ENCODE assay signal across 39 cellular contexts in the genomic region with DNA sequence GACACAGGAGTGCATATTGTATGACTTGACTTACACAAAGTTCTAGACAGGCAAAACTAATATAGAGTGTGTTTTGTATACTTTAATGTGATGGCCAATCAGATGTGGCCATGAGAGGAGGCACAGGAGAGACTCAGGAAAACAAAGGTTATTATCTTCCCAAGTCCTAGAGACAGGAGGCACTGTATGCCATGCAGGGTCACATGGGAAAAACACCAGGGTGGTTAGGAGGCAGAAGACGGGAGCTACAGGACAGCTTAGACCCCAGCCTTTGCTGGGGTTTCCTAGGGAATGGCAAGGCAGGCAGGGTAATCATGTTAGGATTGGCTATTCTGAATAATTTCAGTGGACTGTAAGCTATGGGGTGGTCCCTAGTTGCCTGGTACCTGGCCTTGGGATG. TPM values are rescaled to one million over a fixed set of nuclear protein-coding genes. Genes with fewer than 3 reads are reported as not detected.
"Had no signal": no experiment of that assay in that cellular context is flagged by ENCODE, and none has a peak within 500 bp of the region (broad histone marks: within the 10 kb centered on the region; RNA-seq: fewer than 3 reads in every experiment).

No MANE protein-coding gene starts in this region.

- H3K27me3 ChIP-seq: adrenal gland, ascending aorta, body of pancreas, brain microvascular endothelial cell, breast epithelium, cardiac muscle cell had no signal

- H3K27ac Mint-ChIP-seq: activated naive CD4-positive, alpha-beta T cell treated with anti-CD3 and anti-CD28 coated beads for 36 hours; activated naive CD4-positive, alpha-beta T cell treated with anti-CD3 and anti-CD28 coated beads, Interleukin-2, amount 10 ng/mL, durations not matched to agents 7 days and 5 days; activated naive CD4-positive, alpha-beta T cell treated with anti-CD3 and anti-CD28 coated beads, Interleukin-2, amount 50 U/mL, for 24 hours; activated naive CD4-positive, alpha-beta T cell treated with anti-CD3 and anti-CD28 coated beads, Interleukin-2, amount 50 U/mL, for 72 hours; activated naive CD8-positive, alpha-beta T cell; activated naive CD8-positive, alpha-beta T cell treated with anti-CD3 and anti-CD28 coated beads for 36 hours; activated naive CD8-positive, alpha-beta T cell treated with anti-CD3 and anti-CD28 coated beads, Interleukin-2, amount 10 ng/mL, durations not matched to agents 7 days and 5 days; activated naive CD8-positive, alpha-beta T cell treated with anti-CD3 and anti-CD28 coated beads, Interleukin-2, amount 50 U/mL, for 24 hours; activated T-cell treated with anti-CD3 and anti-CD28 coated beads, Interleukin-2, amount 50 U/mL, for 24 hours; activated T-cell treated with anti-CD3 and anti-CD28 coated beads, Interleukin-2, amount 50 U/mL, for 72 hours; activated T-helper 1 cell treated with anti-CD3 and anti-CD28 coated beads, Interleukin-12 subunit alpha, Interleukin-12 subunit beta, Interleukin-2, Interleukin-4 antibody, amounts not matched to agents 30 ng/mL and 10 ng/mL and 1 ng/mL, durations not matched to agents 14 hours and 24 hours and 36 hours; activated T-helper 17 cell treated with anti-CD3 and anti-CD28 coated beads, Interleukin-2, amount 50 U/mL, for 72 hours; activated T-helper 2 cell treated with anti-CD3 and anti-CD28 coated beads, Interferon-gamma antibody, Interleukin-2, Interleukin-4, amounts not matched to agents 10 μg/mL and 5 μg/mL and 100 μg/mL, durations not matched to agents 14 hours and 24 hours and 36 hours; brain had no signal

- DNase-seq: activated effector memory CD4-positive, alpha-beta T cell treated with anti-CD3 and anti-CD28 coated beads, Interleukin-2, amount 50 U/mL, for 16 hours; activated effector memory CD4-positive, alpha-beta T cell treated with Interleukin-2 at 50 U/mL for 16 hours; activated gamma-delta T cell treated with Interleukin-2 at 50 U/mL for 16 hours; activated naive CD4-positive, alpha-beta T cell; activated naive CD4-positive, alpha-beta T cell treated with anti-CD3 and anti-CD28 coated beads for 36 hours; activated naive CD4-positive, alpha-beta T cell treated with anti-CD3 and anti-CD28 coated beads, Interleukin-2, amount 10 ng/mL, durations not matched to agents 7 days and 5 days; activated naive CD4-positive, alpha-beta T cell treated with anti-CD3 and anti-CD28 coated beads, Interleukin-2, amount 50 U/mL, for 16 hours; activated naive CD4-positive, alpha-beta T cell treated with Interleukin-2 at 50 U/mL for 16 hours; activated naive CD8-positive, alpha-beta T cell treated with anti-CD3 and anti-CD28 coated beads for 36 hours; activated naive CD8-positive, alpha-beta T cell treated with anti-CD3 and anti-CD28 coated beads, Interleukin-2, amount 10 ng/mL, durations not matched to agents 7 days and 5 days; activated naive CD8-positive, alpha-beta T cell treated with anti-CD3 and anti-CD28 coated beads, Interleukin-2, amount 50 U/mL, for 24 hours; activated T-cell treated with anti-CD3 and anti-CD28 coated beads, Interleukin-2, amount 50 U/mL, for 1 hour; activated T-cell treated with anti-CD3 and anti-CD28 coated beads, Interleukin-2, amount 50 U/mL, for 24 hours; activated T-cell treated with anti-CD3 and anti-CD28 coated beads, Interleukin-2, amount 50 U/mL, for 4 hours; activated T-cell treated with anti-CD3 and anti-CD28 coated beads, Interleukin-2, amount 50 U/mL, for 48 hours; activated T-cell treated with anti-CD3 and anti-CD28 coated beads, Interleukin-2, amount 50 U/mL, for 72 hours; adrenal gland; amniotic stem cell; amygdala; anterior cingulate cortex; aorta; body of pancreas; brain microvascular endothelial cell; caudate nucleus; central memory CD4-positive, alpha-beta T cell; cerebellar nuclear complex had no signal

- H3K27ac ChIP-seq: adrenal gland, ascending aorta, body of pancreas, brain microvascular endothelial cell, breast epithelium, cardiac muscle cell had no signal

- H3K36me3 ChIP-seq: adrenal gland, ascending aorta, brain microvascular endothelial cell, breast epithelium, cardiac muscle cell had no signal

- H3K4me3 Mint-ChIP-seq: activated naive CD4-positive, alpha-beta T cell treated with anti-CD3 and anti-CD28 coated beads for 36 hours; activated naive CD4-positive, alpha-beta T cell treated with anti-CD3 and anti-CD28 coated beads, Interleukin-2, amount 10 ng/mL, durations not matched to agents 7 days and 5 days; activated naive CD4-positive, alpha-beta T cell treated with anti-CD3 and anti-CD28 coated beads, Interleukin-2, amount 50 U/mL, for 24 hours; activated naive CD8-positive, alpha-beta T cell; activated naive CD8-positive, alpha-beta T cell treated with anti-CD3 and anti-CD28 coated beads for 36 hours; activated naive CD8-positive, alpha-beta T cell treated with anti-CD3 and anti-CD28 coated beads, Interleukin-2, amount 10 ng/mL, durations not matched to agents 7 days and 5 days; activated naive CD8-positive, alpha-beta T cell treated with anti-CD3 and anti-CD28 coated beads, Interleukin-2, amount 50 U/mL, for 24 hours; activated T-cell treated with anti-CD3 and anti-CD28 coated beads, Interleukin-2, amount 50 U/mL, for 24 hours; activated T-cell treated with anti-CD3 and anti-CD28 coated beads, Interleukin-2, amount 50 U/mL, for 4 hours; activated T-cell treated with anti-CD3 and anti-CD28 coated beads, Interleukin-2, amount 50 U/mL, for 72 hours; activated T-helper 1 cell treated with anti-CD3 and anti-CD28 coated beads, Interleukin-12 subunit alpha, Interleukin-12 subunit beta, Interleukin-2, Interleukin-4 antibody, amounts not matched to agents 30 ng/mL and 10 ng/mL and 1 ng/mL, durations not matched to agents 14 hours and 24 hours and 36 hours; activated T-helper 17 cell treated with anti-CD3 and anti-CD28 coated beads, Interleukin-2, amount 50 U/mL, for 72 hours; brain; central memory CD8-positive, alpha-beta T cell had no signal

- H3K27me3 Mint-ChIP-seq: activated naive CD4-positive, alpha-beta T cell treated with anti-CD3 and anti-CD28 coated beads, Interleukin-2, amount 10 ng/mL, durations not matched to agents 7 days and 5 days; activated naive CD8-positive, alpha-beta T cell treated with anti-CD3 and anti-CD28 coated beads for 36 hours; activated naive CD8-positive, alpha-beta T cell treated with anti-CD3 and anti-CD28 coated beads, Interleukin-2, amount 10 ng/mL, durations not matched to agents 7 days and 5 days; activated naive CD8-positive, alpha-beta T cell treated with anti-CD3 and anti-CD28 coated beads, Interleukin-2, amount 50 U/mL, for 24 hours; activated T-cell treated with anti-CD3 and anti-CD28 coated beads, Interleukin-2, amount 50 U/mL, for 24 hours; activated T-helper 17 cell treated with anti-CD3 and anti-CD28 coated beads, Interleukin-2, amount 50 U/mL, for 72 hours; central memory CD8-positive, alpha-beta T cell had no signal

- H3K36me3 Mint-ChIP-seq: activated naive CD4-positive, alpha-beta T cell treated with anti-CD3 and anti-CD28 coated beads, Interleukin-2, amount 10 ng/mL, durations not matched to agents 7 days and 5 days; activated naive CD4-positive, alpha-beta T cell treated with anti-CD3 and anti-CD28 coated beads, Interleukin-2, amount 50 U/mL, for 24 hours; activated naive CD4-positive, alpha-beta T cell treated with anti-CD3 and anti-CD28 coated beads, Interleukin-2, amount 50 U/mL, for 72 hours; activated naive CD8-positive, alpha-beta T cell; activated naive CD8-positive, alpha-beta T cell treated with anti-CD3 and anti-CD28 coated beads for 36 hours; activated naive CD8-positive, alpha-beta T cell treated with anti-CD3 and anti-CD28 coated beads, Interleukin-2, amount 10 ng/mL, durations not matched to agents 7 days and 5 days; brain had no signal

- H3K9me3 Mint-ChIP-seq: activated naive CD4-positive, alpha-beta T cell treated with anti-CD3 and anti-CD28 coated beads for 36 hours; activated naive CD4-positive, alpha-beta T cell treated with anti-CD3 and anti-CD28 coated beads, Interleukin-2, amount 10 ng/mL, durations not matched to agents 7 days and 5 days; activated naive CD8-positive, alpha-beta T cell treated with anti-CD3 and anti-CD28 coated beads for 36 hours; activated naive CD8-positive, alpha-beta T cell treated with anti-CD3 and anti-CD28 coated beads, Interleukin-2, amount 10 ng/mL, durations not matched to agents 7 days and 5 days; activated T-cell treated with anti-CD3 and anti-CD28 coated beads, Interleukin-2, amount 50 U/mL, for 4 hours; activated T-cell treated with anti-CD3 and anti-CD28 coated beads, Interleukin-2, amount 50 U/mL, for 72 hours; activated T-helper 1 cell treated with anti-CD3 and anti-CD28 coated beads, Interleukin-12 subunit alpha, Interleukin-12 subunit beta, Interleukin-2, Interleukin-4 antibody, amounts not matched to agents 30 ng/mL and 10 ng/mL and 1 ng/mL, durations not matched to agents 14 hours and 24 hours and 36 hours; activated T-helper 17 cell treated with anti-CD3 and anti-CD28 coated beads, Interleukin-2, amount 50 U/mL, for 72 hours; activated T-helper 2 cell treated with anti-CD3 and anti-CD28 coated beads, Interferon-gamma antibody, Interleukin-2, Interleukin-4, amounts not matched to agents 10 μg/mL and 5 μg/mL and 100 μg/mL, durations not matched to agents 14 hours and 24 hours and 36 hours; brain had no signal

- H3K4me1 Mint-ChIP-seq: activated naive CD4-positive, alpha-beta T cell treated with anti-CD3 and anti-CD28 coated beads, Interleukin-2, amount 10 ng/mL, durations not matched to agents 7 days and 5 days; activated naive CD4-positive, alpha-beta T cell treated with anti-CD3 and anti-CD28 coated beads, Interleukin-2, amount 50 U/mL, for 24 hours; activated naive CD8-positive, alpha-beta T cell treated with anti-CD3 and anti-CD28 coated beads for 36 hours; activated naive CD8-positive, alpha-beta T cell treated with anti-CD3 and anti-CD28 coated beads, Interleukin-2, amount 10 ng/mL, durations not matched to agents 7 days and 5 days; activated naive CD8-positive, alpha-beta T cell treated with anti-CD3 and anti-CD28 coated beads, Interleukin-2, amount 50 U/mL, for 24 hours; activated T-helper 17 cell treated with anti-CD3 and anti-CD28 coated beads, Interleukin-2, amount 50 U/mL, for 72 hours; brain; central memory CD8-positive, alpha-beta T cell had no signal

- ATAC-seq: activated naive CD4-positive, alpha-beta T cell treated with anti-CD3 and anti-CD28 coated beads, Interleukin-2, amount 50 U/mL, for 72 hours; activated naive CD8-positive, alpha-beta T cell treated with anti-CD3 and anti-CD28 coated beads, Interleukin-2, amount 50 U/mL, for 24 hours; activated T-cell treated with anti-CD3 and anti-CD28 coated beads, Interleukin-2, amount 50 U/mL, for 4 hours; activated T-cell treated with anti-CD3 and anti-CD28 coated beads, Interleukin-2, amount 50 U/mL, for 72 hours; activated T-helper 17 cell treated with anti-CD3 and anti-CD28 coated beads, Interleukin-2, amount 50 U/mL, for 72 hours; body of pancreas had no signal

- H3K4me3 ChIP-seq: adrenal gland, ascending aorta, body of pancreas, breast epithelium, cardiac muscle cell had no signal

- H3K4me1 ChIP-seq: adrenal gland, ascending aorta, body of pancreas, breast epithelium had no signal

RNA-seq across cellular contexts. Expression of a gene that starts 16.2 kb away (rescaled TPM):
- total RNA-seq: activated naive CD8-positive, alpha-beta T cell treated with anti-CD3 and anti-CD28 coated beads for 36 hours; activated naive CD8-positive, alpha-beta T cell treated with anti-CD3 and anti-CD28 coated beads, Interleukin-2, amount 10 ng/mL, durations not matched to agents 7 days and 5 days; activated T-cell treated with anti-CD3 and anti-CD28 coated beads, Interleukin-2, amount 50 U/mL, for 4 hours; activated T-cell treated with anti-CD3 and anti-CD28 coated beads, Interleukin-2, amount 50 U/mL, for 72 hours; activated T-helper 1 cell treated with anti-CD3 and anti-CD28 coated beads, Interleukin-12 subunit alpha, Interleukin-12 subunit beta, Interleukin-2, Interleukin-4 antibody, amounts not matched to agents 30 ng/mL and 10 ng/mL and 1 ng/mL, durations not matched to agents 14 hours and 24 hours and 36 hours; activated T-helper 17 cell treated with anti-CD3 and anti-CD28 coated beads, Interleukin-2, amount 50 U/mL, for 72 hours; activated T-helper 2 cell treated with anti-CD3 and anti-CD28 coated beads, Interferon-gamma antibody, Interleukin-2, Interleukin-4, amounts not matched to agents 10 μg/mL and 5 μg/mL and 100 μg/mL, durations not matched to agents 14 hours and 24 hours and 36 hours; bronchial epithelial cell; chondrocyte had no signal
- polyA plus RNA-seq: cardiac muscle cell had no signal
